ENCODE assay signal across 2 cellular contexts in genomic region chr11:64742087-64742939, GRCh38.
TF ChIP-seq lines count a peak whose summit lies in the region.

No MANE protein-coding gene starts in this region.

TF ChIP-seq in K562, 482 proteins besides CTCF, POLR2A, EP300 and RAD21 (continues in another document):
- TF ChIP-seq ID3 (CRISPR knock-in tag; IDR thresholded peaks at IDR 0.05) = no peak
- TF ChIP-seq ID3 (tag; IDR thresholded peaks at IDR 0.05) = 0 out of 2 replicates have a peak, but pooled peaks have one; percentile 39
- 0 out of 2 replicates have a peak, but pooled peaks have one; percentile 18 for TF ChIP-seq KDM2B (CRISPR knock-in tag; IDR thresholded peaks at IDR 0.05)
- TF ChIP-seq TAF7 (tag; IDR thresholded peaks at IDR 0.05) = no peak
- TF ChIP-seq MNT (conservative IDR thresholded peaks at IDR 0.05) = peak in 1 of 2 experiments; percentile 30; a peak in 2 of 4 replicates
- TF ChIP-seq ELK3 (CRISPR knock-in tag; IDR thresholded peaks at IDR 0.05) = no peak
- TF ChIP-seq PCBP1 (IDR thresholded peaks at IDR 0.05; ENCODE audit: low read depth, low read length, poor library complexity, severe bottlenecking) = peak; percentile 25
- TF ChIP-seq TFAP4 (CRISPR knock-in tag; IDR thresholded peaks at IDR 0.05; ENCODE audit: borderline replicate concordance) = peak; percentile 51; the same call in 1 of the 2 replicates
- TF ChIP-seq ESRRA (IDR thresholded peaks at IDR 0.05; ENCODE audit: borderline replicate concordance, low read depth) = peak; percentile 31; the same call in 1 of the 2 replicates
- TF ChIP-seq MAX (CRISPR knock-in tag; IDR thresholded peaks at IDR 0.05) = peak; percentile 4; the same call in 1 of the 2 replicates
- peak; percentile 74 for TF ChIP-seq ZBTB17 (CRISPR knock-in tag; IDR thresholded peaks at IDR 0.05)
- peak; percentile 55; the same call in 1 of the 2 replicates for TF ChIP-seq ARID4B (CRISPR knock-in tag; IDR thresholded peaks at IDR 0.05)
- TF ChIP-seq CBFA2T2 (conservative IDR thresholded peaks at IDR 0.05) = 0 out of 2 replicates have a peak, but pooled peaks have one; percentile 9
- TF ChIP-seq CREB5 (CRISPR knock-in tag; IDR thresholded peaks at IDR 0.05) = no peak

TF ChIP-seq in HepG2, 621 proteins besides CTCF, POLR2A, EP300 and RAD21 (continues in another document):
- TF ChIP-seq ARID4A (CRISPR knock-in tag; IDR thresholded peaks at IDR 0.05; ENCODE audit: borderline replicate concordance) (peak; percentile 22; the same call in 1 of the 2 replicates), SOX13 (IDR thresholded peaks at IDR 0.05) (no peak), SOX13 (CRISPR knock-in tag; conservative IDR thresholded peaks at IDR 0.05 in 1 of 2, IDR thresholded peaks at IDR 0.05 in 1 of 2) (no peak), ZNF547 (CRISPR knock-in tag; IDR thresholded peaks at IDR 0.05) (no peak), SRF (IDR thresholded peaks at IDR 0.05; ENCODE audit: low read depth, low read length) (no peak), ZNF781 (CRISPR knock-in tag; IDR thresholded peaks at IDR 0.05; ENCODE audit: borderline replicate concordance, not compliant biosample characterization) (no peak), ZNF776 (CRISPR knock-in tag; IDR thresholded peaks at IDR 0.05) (no peak), PHF21A (CRISPR knock-in tag; IDR thresholded peaks at IDR 0.05) (0 out of 2 replicates have a peak, but pooled peaks have one; percentile 18), SALL1 (CRISPR knock-in tag; IDR thresholded peaks at IDR 0.05) (peak; percentile 17; the same call in 1 of the 2 replicates), ZNF549 (CRISPR knock-in tag; IDR thresholded peaks at IDR 0.05) (no peak), GRHL1 (CRISPR knock-in tag; conservative IDR thresholded peaks at IDR 0.05) (no peak), THAP7 (CRISPR knock-in tag; IDR thresholded peaks at IDR 0.05) (no peak), AKNA (CRISPR knock-in tag; IDR thresholded peaks at IDR 0.05; ENCODE audit: borderline replicate concordance) (no peak), NR1H2 (CRISPR knock-in tag; IDR thresholded peaks at IDR 0.05; ENCODE audit: borderline replicate concordance, low read depth) (0 out of 2 replicates have a peak, but pooled peaks have one; percentile 30), ZNF414 (CRISPR knock-in tag; IDR thresholded peaks at IDR 0.05) (0 out of 2 replicates have a peak, but pooled peaks have one; percentile 50), TFAP4 (IDR thresholded peaks at IDR 0.05; ENCODE audit: borderline replicate concordance, low read depth) (0 out of 2 replicates have a peak, but pooled peaks have one; percentile 10), HMG20B (CRISPR knock-in tag; conservative IDR thresholded peaks at IDR 0.05) (no peak), SP1 (IDR thresholded peaks at IDR 0.05) (no peak), SP1 (CRISPR knock-in tag; IDR thresholded peaks at IDR 0.05) (no peak), REXO4 (CRISPR knock-in tag; IDR thresholded peaks at IDR 0.05; ENCODE audit: borderline replicate concordance) (no peak), ATRX (CRISPR knock-in tag; IDR thresholded peaks at IDR 0.05; ENCODE audit: borderline replicate concordance) (no peak), ZMYM2 (CRISPR knock-in tag; IDR thresholded peaks at IDR 0.05) (no peak), TEF (CRISPR knock-in tag; IDR thresholded peaks at IDR 0.05) (no peak), ZNF766 (CRISPR knock-in tag; IDR thresholded peaks at IDR 0.05; ENCODE audit: borderline replicate concordance) (no peak), HOXA5 (CRISPR knock-in tag; IDR thresholded peaks at IDR 0.05) (no peak), CAMTA2 (CRISPR knock-in tag; IDR thresholded peaks at IDR 0.05; ENCODE audit: borderline replicate concordance) (no peak), E2F1 (CRISPR knock-in tag; IDR thresholded peaks at IDR 0.05) (peak; percentile 39; the same call in 1 of the 2 replicates), ZNF260 (CRISPR knock-in tag; IDR thresholded peaks at IDR 0.05; ENCODE audit: borderline replicate concordance, low read depth) (no peak), NR2F1 (CRISPR knock-in tag; IDR thresholded peaks at IDR 0.05) (no peak), ZNF576 (CRISPR knock-in tag; IDR thresholded peaks at IDR 0.05) (no peak), GATAD1 (CRISPR knock-in tag; IDR thresholded peaks at IDR 0.05) (no peak), RFXAP (CRISPR knock-in tag; IDR thresholded peaks at IDR 0.05; ENCODE audit: borderline replicate concordance) (no peak), SP5 (CRISPR knock-in tag; IDR thresholded peaks at IDR 0.05; ENCODE audit: borderline replicate concordance, low read depth) (no peak), GZF1 (CRISPR knock-in tag; IDR thresholded peaks at IDR 0.05) (no peak), RFXANK (CRISPR knock-in tag; IDR thresholded peaks at IDR 0.05) (no peak), ZNF232 (CRISPR knock-in tag; IDR thresholded peaks at IDR 0.05; ENCODE audit: borderline replicate concordance) (no peak), TGIF2 (CRISPR knock-in tag; IDR thresholded peaks at IDR 0.05) (no peak), RNF2 (conservative IDR thresholded peaks at IDR 0.05; ENCODE audit: low read depth) (no peak), FOSL2 (CRISPR knock-in tag; IDR thresholded peaks at IDR 0.05) (no peak), ZNF230 (CRISPR knock-in tag; IDR thresholded peaks at IDR 0.05) (0 out of 2 replicates have a peak, but pooled peaks have one; percentile 30)
